Comparison of ENCODE assay signal across 8 cellular contexts in genomic region chr9:120985759-120986353, GRCh38.
A peak's percentile ranks its signal among the peaks of the same experiment; 100 is the strongest.
DNase-seq lines count a peak whose midpoint lies in the region; ATAC-seq and TF ChIP-seq lines count a peak whose summit lies in the region.

No MANE protein-coding gene starts in this region.

- DNase-seq in GF-D8 (lab: John Stamatoyannopoulos, UW): peak; percentile 55
- DNase-seq in LNCaP clone FGC (ENCODE audit: low read depth): peak; percentile 91
- DNase-seq in SKM-1 treated with dmso at 0.1 percent for 144 hours (lab: John Stamatoyannopoulos, UW; ENCODE audit: unreplicated experiment): peak; percentile 70
- DNase-seq in glomerular visceral epithelial cell (ENCODE audit: extremely low spot score): peak; percentile 51
- no peak for DNase-seq in stimulated activated naive B cell treated with anti-CD40 and anti-IgM and Interleukin-4, amounts not matched to agents 10 μg/mL and 1 μg/mL and 100 μg/mL, for 72 hours
- DNase-seq in effector CD8-positive, alpha-beta T cell (lab: John Stamatoyannopoulos, UW): no peak
- no peak for DNase-seq in NK-92 treated with Interleukin-12 subunit alpha and Interleukin-12 subunit beta, amount 100 ng/mL, for 24 hours (lab: John Stamatoyannopoulos, UW)

- peak; percentile 49 to 57 for ATAC-seq in stimulated activated naive B cell treated with anti-CD40 and anti-IgM and Interleukin-4, amounts not matched to agents 10 μg/mL and 1 μg/mL and 100 μg/mL, for 72 hours (replicated peaks)
- ATAC-seq in HG03439 (IDR thresholded peaks at IDR 0.05; ENCODE audit: unreplicated experiment): no peak

- H3K9me3 Mint-ChIP-seq in stimulated activated naive B cell treated with anti-CD40 and anti-IgM and Interleukin-4, amounts not matched to agents 10 μg/mL and 1 μg/mL and 100 μg/mL, for 72 hours: no peaks in the 10 kb centered on the region

- no peaks in the 10 kb centered on the region for H3K27me3 Mint-ChIP-seq in stimulated activated naive B cell treated with anti-CD40 and anti-IgM and Interleukin-4, amounts not matched to agents 10 μg/mL and 1 μg/mL and 100 μg/mL, for 72 hours

- H3K36me3 Mint-ChIP-seq in stimulated activated naive B cell treated with anti-CD40 and anti-IgM and Interleukin-4, amounts not matched to agents 10 μg/mL and 1 μg/mL and 100 μg/mL, for 72 hours: no peaks in the 10 kb centered on the region

- no peak overlapping the region for H3K27ac Mint-ChIP-seq in stimulated activated naive B cell treated with anti-CD40 and anti-IgM and Interleukin-4, amounts not matched to agents 10 μg/mL and 1 μg/mL and 100 μg/mL, for 72 hours

- no peak overlapping the region for H3K4me3 ChIP-seq in LNCaP clone FGC (ENCODE audit: low read depth, low read length)

- H3K4me3 Mint-ChIP-seq in stimulated activated naive B cell treated with anti-CD40 and anti-IgM and Interleukin-4, amounts not matched to agents 10 μg/mL and 1 μg/mL and 100 μg/mL, for 72 hours: no peak overlapping the region

- peaks cover 0 to 2% of the 10 kb centered on the region in 2 donors for H3K4me1 Mint-ChIP-seq in stimulated activated naive B cell treated with anti-CD40 and anti-IgM and Interleukin-4, amounts not matched to agents 10 μg/mL and 1 μg/mL and 100 μg/mL, for 72 hours

- peak; percentile 84 for TF ChIP-seq CTCF in LNCaP clone FGC (IDR thresholded peaks at IDR 0.05; ENCODE audit: control insufficient read depth, extremely low read depth, insufficient read depth)

Comparison
In these comparisons a context has a peak if more than half of its experiments do, and no peak if none do; other contexts are left out.
1. DNase-seq: peak in GF-D8 (single experiment), LNCaP clone FGC (single experiment), SKM-1 treated with dmso at 0.1 percent for 144 hours (single experiment) and glomerular visceral epithelial cell (single experiment); none in stimulated activated naive B cell treated with anti-CD40 and anti-IgM and Interleukin-4, amounts not matched to agents 10 μg/mL and 1 μg/mL and 100 μg/mL, for 72 hours (single experiment), effector CD8-positive, alpha-beta T cell (single experiment) and NK-92 treated with Interleukin-12 subunit alpha and Interleukin-12 subunit beta, amount 100 ng/mL, for 24 hours (single experiment).